ENCODE assay signal across 7 cellular contexts in genomic region chr1:210912752-210913151, GRCh38.
"Had no signal": no experiment of that assay in that cellular context is flagged by ENCODE, and none has a peak within 500 bp of the region (broad histone marks: within the 10 kb centered on the region; RNA-seq: fewer than 3 reads in every experiment).

No MANE protein-coding gene starts in this region.

- H3K27ac Mint-ChIP-seq: IgD-negative memory B cell had no signal

- DNase-seq: IMR-90, KBM-7, KG1 had no signal

- H3K4me3 Mint-ChIP-seq: IgD-negative memory B cell had no signal

- FAIRE-seq: HTR-8/SVneo, K562 had no signal

- H3K4me3 ChIP-seq: K562 had no signal

- H3K27ac ChIP-seq: HL-60 had no signal

- H3K9me3 Mint-ChIP-seq: IgD-negative memory B cell had no signal

- ATAC-seq: K562 had no signal
